In genomic region chr7:33210958-33211357, GRCh38 we compare ENCODE assay signal across 8 cellular contexts.
"Had no signal": no experiment of that assay in that cellular context is flagged by ENCODE, and none has a peak within 500 bp of the region (broad histone marks: within the 10 kb centered on the region; RNA-seq: fewer than 3 reads in every experiment).

No MANE protein-coding gene starts in this region.

- DNase-seq: GDM1, GF-D8 had no signal

- H3K4me3 ChIP-seq: GM12878 had no signal

- FAIRE-seq: G401.6, GM12878, GM12891, GM12892, GM18507, GM19239 had no signal

- ATAC-seq: GM12878 had no signal
